Comparison of ENCODE assay signal across 10 cellular contexts in the genomic region with DNA sequence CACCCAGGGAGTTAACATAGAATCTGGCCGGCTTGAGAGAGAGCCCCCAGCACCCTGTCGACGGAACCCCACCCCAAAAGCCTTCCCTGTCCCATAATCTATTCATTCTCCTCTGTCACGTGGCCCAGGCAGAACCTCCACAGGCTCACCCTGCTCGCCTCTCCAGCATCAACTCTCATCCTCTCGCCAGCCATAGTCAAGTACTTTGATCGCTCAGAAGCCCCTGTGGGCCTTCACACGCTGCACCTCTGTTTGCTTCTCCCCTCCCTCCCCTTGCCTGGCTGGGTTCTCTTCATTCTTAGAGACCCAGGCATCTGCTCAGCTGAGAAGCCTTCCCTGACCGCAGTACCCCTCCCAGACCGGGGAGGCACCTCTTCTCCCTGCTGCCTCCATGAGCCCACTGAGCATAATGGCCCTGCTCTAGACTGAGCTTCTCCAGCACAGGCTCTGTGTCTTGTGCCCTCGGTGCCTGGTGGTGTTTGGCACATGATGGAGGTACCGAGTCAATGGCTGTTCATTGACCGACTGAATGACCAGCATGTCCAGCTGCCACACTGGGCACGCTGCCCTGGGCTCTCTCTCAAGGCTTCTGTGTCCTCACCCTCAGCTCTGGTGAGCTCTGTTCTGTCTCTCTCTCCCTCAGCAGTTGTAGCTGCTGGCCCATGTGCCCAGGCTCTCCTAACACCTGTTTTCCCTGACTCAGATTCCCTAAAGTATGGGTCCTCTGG. TPM values are rescaled to one million over a fixed set of nuclear protein-coding genes. Genes with fewer than 3 reads are reported as not detected.
DNase-seq lines count a peak whose midpoint lies in the region; ATAC-seq and TF ChIP-seq lines count a peak whose summit lies in the region.
"Had no signal": no experiment of that assay in that cellular context is flagged by ENCODE, and none has a peak within 500 bp of the region (broad histone marks: within the 10 kb centered on the region; RNA-seq: fewer than 3 reads in every experiment).

No MANE protein-coding gene starts in this region.

- H4K8ac ChIP-seq in neuronal stem cell (ENCODE audit: low read depth, low read length): no peak overlapping the region

- no peak overlapping the region for H2AK5ac ChIP-seq in neuronal stem cell (ENCODE audit: low read depth, low read length)

- H3K27me3 Mint-ChIP-seq in stimulated activated naive CD8-positive, alpha-beta T cell treated with anti-CD3 and anti-CD28 coated beads, Interleukin-15, Interleukin-2, amounts not matched to agents 100 ng/mL and 50 ng/mL, for 24 hours: no peaks in the 10 kb centered on the region

- H2BK15ac ChIP-seq in neuronal stem cell (ENCODE audit: low read length): no peak overlapping the region

- no peaks in the 10 kb centered on the region for H3K9me3 ChIP-seq in esophagus muscularis mucosa
- H3K9me3 ChIP-seq in neuronal stem cell (replicated peaks in 1 of 2; ENCODE audit: control insufficient read depth in 2 of 2, insufficient read depth in 1 of 2, low read depth in 1 of 2, low read length in 2 of 2): no peaks in the 10 kb centered on the region

- H3K36me3 ChIP-seq in esophagus muscularis mucosa: peaks cover 13 to 81% (median 72%) of the 10 kb centered on the region in 4 donors
- H3K36me3 ChIP-seq in neuronal stem cell (replicated peaks in 1 of 2; ENCODE audit: control insufficient read depth in 2 of 2, insufficient read depth in 2 of 2, low read length in 2 of 2): peaks cover 39 to 69% of the 10 kb centered on the region in 2 donors

- no peak overlapping the region for H3K4me2 ChIP-seq in neuronal stem cell (ENCODE audit: insufficient read depth, low read length, poor library complexity, severe bottlenecking)
- H3K4me2 ChIP-seq: KMS-11 had no signal

- H4K91ac ChIP-seq in neuronal stem cell (ENCODE audit: low read depth, low read length, poor library complexity): no peak overlapping the region

- H3K9ac ChIP-seq in neuronal stem cell (ENCODE audit: low read depth, low read length, poor library complexity): no peak overlapping the region
- H3K9ac ChIP-seq: KMS-11 had no signal

- ATAC-seq in stimulated activated naive CD8-positive, alpha-beta T cell treated with anti-CD3 and anti-CD28 coated beads, Interleukin-15, Interleukin-2, amounts not matched to agents 100 U/mL and 50 U/mL, for 24 hours: no peak
- no peak for ATAC-seq in GM19397 (IDR thresholded peaks at IDR 0.05; ENCODE audit: unreplicated experiment)

- TF ChIP-seq POLR2A in esophagus muscularis mucosa (IDR thresholded peaks at IDR 0.05; ENCODE audit: low read depth): no peak

- H2BK120ac ChIP-seq in neuronal stem cell (ENCODE audit: low read depth, low read length): no peak overlapping the region

- no peak for DNase-seq in stimulated activated naive CD8-positive, alpha-beta T cell treated with anti-CD3 and anti-CD28 coated beads, Interleukin-15, Interleukin-2, amounts not matched to agents 100 U/mL and 50 U/mL, for 24 hours
- DNase-seq in esophagus muscularis mucosa (ENCODE audit: extremely low spot score) (no peak), neuronal stem cell (ENCODE audit: low spot score) (no peak), NCI-H748 (lab: John Stamatoyannopoulos, UW; ENCODE audit: unreplicated experiment) (no peak)
- DNase-seq in activated effector memory CD4-positive, alpha-beta T cell treated with anti-CD3 and anti-CD28 coated beads, Interleukin-2, amount 50 U/mL, for 16 hours: no peak
- DNase-seq in activated CD4-positive, CD25-positive, alpha-beta regulatory T cell (lab: John Stamatoyannopoulos, UW): no peak
- DNase-seq: erythroblast had no signal

- H2BK12ac ChIP-seq in neuronal stem cell (ENCODE audit: low read length): no peak overlapping the region

- peaks cover 1% of the 10 kb centered on the region for H3K79me1 ChIP-seq in neuronal stem cell (ENCODE audit: low read depth, low read length)

- H3K4me3 ChIP-seq in esophagus muscularis mucosa (no peak overlapping the region), neuronal stem cell (ENCODE audit: low read length in 2 of 2) (peak overlapping the region in 1 of 2 donors; percentile 0)

- no peaks in the 10 kb centered on the region for H3K9me3 Mint-ChIP-seq in stimulated activated naive CD8-positive, alpha-beta T cell treated with anti-CD3 and anti-CD28 coated beads, Interleukin-15, Interleukin-2, amounts not matched to agents 100 ng/mL and 50 ng/mL, for 24 hours

- no peak overlapping the region for H3K18ac ChIP-seq in neuronal stem cell (ENCODE audit: low read length)

- no peak overlapping the region for H2AFZ ChIP-seq in neuronal stem cell (ENCODE audit: low read length)

- 86% methylated on average over 14 of the region's 14 CpGs for WGBS in esophagus muscularis mucosa
- WGBS in neuronal stem cell (ENCODE audit: extremely low coverage in 2 of 2, insufficient read length in 2 of 2, insufficient replicate concordance in 1 of 2), 2 donors: no CpG with 5 or more reads among the region's 14 CpGs

- no peak for TF ChIP-seq CTCF in esophagus muscularis mucosa (IDR thresholded peaks at IDR 0.05)

- H3K23ac ChIP-seq in neuronal stem cell (ENCODE audit: low read depth, low read length, poor library complexity): peak overlapping the region; percentile 26

- intact Hi-C loops in esophagus muscularis mucosa (cut with DNase I): loop anchor here (10.0 kb wide), 2 partner anchors 119 to 231 kb away; no protein-coding TSS in a partner anchor

- H3K4me1 ChIP-seq in esophagus muscularis mucosa: peaks cover 47 to 55% (median 54%) of the 10 kb centered on the region in 4 donors
- peaks cover 0 to 14% of the 10 kb centered on the region in 2 donors for H3K4me1 ChIP-seq in neuronal stem cell (ENCODE audit: control insufficient read depth in 2 of 2, insufficient read depth in 1 of 2, low read depth in 1 of 2, low read length in 2 of 2)

- no peak for TF ChIP-seq EP300 in esophagus muscularis mucosa (IDR thresholded peaks at IDR 0.05)

- H2BK5ac ChIP-seq in neuronal stem cell (ENCODE audit: low read length): no peak overlapping the region

- no peak overlapping the region for H3K4ac ChIP-seq in neuronal stem cell (ENCODE audit: low read length)

- H3K14ac ChIP-seq in neuronal stem cell (ENCODE audit: low read length): no peak overlapping the region

- peak overlapping the region; percentile 67 for H3K27ac Mint-ChIP-seq in stimulated activated naive CD8-positive, alpha-beta T cell treated with anti-CD3 and anti-CD28 coated beads, Interleukin-15, Interleukin-2, amounts not matched to agents 100 ng/mL and 50 ng/mL, for 24 hours

- H3K27ac ChIP-seq in esophagus muscularis mucosa (replicated peaks in 1 of 4) (peak overlapping the region; percentile 76 to 80 (median 78)), neuronal stem cell (replicated peaks; ENCODE audit: low read length) (no peak overlapping the region)
- H3K27ac ChIP-seq: KMS-11 had no signal

- peaks cover 37% of the 10 kb centered on the region for H3K36me3 Mint-ChIP-seq in stimulated activated naive CD8-positive, alpha-beta T cell treated with anti-CD3 and anti-CD28 coated beads, Interleukin-15, Interleukin-2, amounts not matched to agents 100 ng/mL and 50 ng/mL, for 24 hours (ENCODE audit: low read depth)

- H3K4me3 Mint-ChIP-seq in stimulated activated naive CD8-positive, alpha-beta T cell treated with anti-CD3 and anti-CD28 coated beads, Interleukin-15, Interleukin-2, amounts not matched to agents 100 ng/mL and 50 ng/mL, for 24 hours: no peak overlapping the region

- peaks cover 55% of the 10 kb centered on the region for H3K4me1 Mint-ChIP-seq in stimulated activated naive CD8-positive, alpha-beta T cell treated with anti-CD3 and anti-CD28 coated beads, Interleukin-15, Interleukin-2, amounts not matched to agents 100 ng/mL and 50 ng/mL, for 24 hours (ENCODE audit: low read depth)

- H3K27me3 ChIP-seq in esophagus muscularis mucosa (no peaks in the 10 kb centered on the region), neuronal stem cell (ENCODE audit: control insufficient read depth in 3 of 3, insufficient read depth in 3 of 3, low read depth in 1 of 3, low read length in 3 of 3) (no peaks in the 10 kb centered on the region)

RNA-seq across cellular contexts. Expression of gene PKIG, which starts 33.7 kb away (rescaled TPM):
- 100 to 1,000 TPM; 305 to 398 (median 357) TPM for total RNA-seq in esophagus muscularis mucosa
- 77.0 TPM for polyA plus RNA-seq in neuronal stem cell (2013, experiment 1 of 2)
- 79.1 TPM for polyA plus RNA-seq in neuronal stem cell (2013, experiment 2 of 2)

RNA-seq across cellular contexts. Expression of gene ADA, which starts 35.5 kb away (rescaled TPM):
- total RNA-seq in esophagus muscularis mucosa: 10 to 100 TPM in 3 of 4 donors, 1 to 10 TPM in 1; 9.6 to 18.4 (median 13.4) TPM
- polyA plus RNA-seq in neuronal stem cell (2013, experiment 1 of 2): 25.3 TPM
- polyA plus RNA-seq in neuronal stem cell (2013, experiment 2 of 2): 24.1 TPM
